9 cellular contexts compared by ENCODE assay signal in the genomic region with DNA sequence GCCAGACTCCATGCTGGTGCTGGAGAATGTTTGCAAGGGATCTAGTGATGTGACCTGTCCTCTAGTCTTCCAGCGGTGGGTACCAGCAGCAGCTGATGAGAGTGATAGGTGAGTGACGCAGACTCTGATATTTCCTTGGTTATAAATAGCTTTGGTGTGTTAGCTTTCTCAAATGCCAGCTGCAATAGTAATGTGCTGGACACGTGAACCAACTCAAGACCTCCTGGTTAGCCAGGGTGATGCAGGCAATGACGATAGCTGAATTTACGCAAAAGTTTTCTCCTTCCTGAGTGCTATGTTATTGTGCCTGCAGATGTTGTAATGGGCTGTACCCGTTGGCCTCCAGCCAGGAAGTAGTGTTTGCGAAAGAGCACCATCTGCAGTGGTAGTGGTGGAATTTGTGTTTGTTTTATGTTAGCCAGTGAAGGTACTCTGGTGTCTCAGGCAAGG.
DNase-seq lines count a peak whose midpoint lies in the region; ATAC-seq and TF ChIP-seq lines count a peak whose summit lies in the region.
"Had no signal": no experiment of that assay in that cellular context is flagged by ENCODE, and none has a peak within 500 bp of the region (broad histone marks: within the 10 kb centered on the region; RNA-seq: fewer than 3 reads in every experiment).

No MANE protein-coding gene starts in this region.

- H3K36me3 Mint-ChIP-seq in Calu3 (ENCODE audit: insufficient read depth, unreplicated experiment), result no peaks in the 10 kb centered on the region
- peaks cover 15% of the 10 kb centered on the region for H3K36me3 Mint-ChIP-seq in natural killer cell treated with Interleukin-12 subunit alpha and Interleukin-12 subunit beta and Interleukin-15 and Interleukin-18, amount 100 ng/mL, for 72 hours

- TF ChIP-seq CTCF in Calu3 (IDR thresholded peaks at IDR 0.05; ENCODE audit: unreplicated experiment), result no peak

- CTCF ChIA-PET in Calu3 (lab: Charles Lee), result interaction anchor here (0.6 to 1.1 kb wide), 2 partner anchors 109 to 659 kb away, joined by 4 read pairs; no protein-coding TSS in a partner anchor

- H3K27ac Mint-ChIP-seq in Calu3 (ENCODE audit: unreplicated experiment), result no peak overlapping the region
- H3K27ac Mint-ChIP-seq in natural killer cell treated with Interleukin-12 subunit alpha and Interleukin-12 subunit beta and Interleukin-15 and Interleukin-18, amount 100 ng/mL, for 72 hours, result no peak overlapping the region

- H3K4me3 Mint-ChIP-seq in Calu3 (ENCODE audit: low read depth, unreplicated experiment), result no peak overlapping the region
- no peak overlapping the region for H3K4me3 Mint-ChIP-seq in natural killer cell treated with Interleukin-12 subunit alpha and Interleukin-12 subunit beta and Interleukin-15 and Interleukin-18, amount 100 ng/mL, for 72 hours

- peaks cover 17% of the 10 kb centered on the region for H3K4me1 Mint-ChIP-seq in Calu3 (ENCODE audit: low read depth, unreplicated experiment)
- peaks cover 4 to 5% of the 10 kb centered on the region in 2 donors for H3K4me1 Mint-ChIP-seq in natural killer cell treated with Interleukin-12 subunit alpha and Interleukin-12 subunit beta and Interleukin-15 and Interleukin-18, amount 100 ng/mL, for 72 hours (ENCODE audit: low read depth in 2 of 2)

- no peaks in the 10 kb centered on the region for H3K27me3 Mint-ChIP-seq in Calu3 (ENCODE audit: unreplicated experiment)
- H3K27me3 Mint-ChIP-seq in natural killer cell treated with Interleukin-12 subunit alpha and Interleukin-12 subunit beta and Interleukin-15 and Interleukin-18, amount 100 ng/mL, for 72 hours, result peaks cover 20 to 24% of the 10 kb centered on the region in 2 donors

- no TSS peak for BruUV-seq in Calu3 (replicated peaks; lab: Mats Ljungman, UMichigan)

- no peaks in the 10 kb centered on the region for H3K9me3 Mint-ChIP-seq in Calu3 (ENCODE audit: low read depth, unreplicated experiment)
- peaks cover 9% of the 10 kb centered on the region for H3K9me3 Mint-ChIP-seq in natural killer cell treated with Interleukin-12 subunit alpha and Interleukin-12 subunit beta and Interleukin-15 and Interleukin-18, amount 100 ng/mL, for 72 hours

- ATAC-seq in natural killer cell treated with Interleukin-12 subunit alpha and Interleukin-12 subunit beta and Interleukin-15 and Interleukin-18, amount 100 ng/mL, for 72 hours, result peak; percentile 52 to 65
- ATAC-seq in GM21447 (IDR thresholded peaks at IDR 0.05; ENCODE audit: unreplicated experiment) (no peak), GM19452 (IDR thresholded peaks at IDR 0.05; ENCODE audit: unreplicated experiment) (no peak)

- intact Hi-C loops in Calu3 (cut with micrococcal nuclease; ENCODE audit: unreplicated experiment), result loop anchor here (5.0 kb wide), 1 partner anchor 194 kb away; the partner anchor contains the start of gene FNDC3A

- DNase-seq in Calu3 (peak; percentile 70), NCI-H226 (peak; percentile 81), dermis microvascular lymphatic vessel endothelial cell (ENCODE audit: low read depth in 2 of 2) (peak; percentile 56 to 90), middle frontal gyrus (ENCODE audit: extremely low spot score, low spot score) (no peak), DMS114 treated with DMSO at 0.1 percent for 48 hours (lab: John Stamatoyannopoulos, UW; ENCODE audit: unreplicated experiment) (no peak)
- no peak for DNase-seq in natural killer cell treated with Interleukin-12 subunit alpha and Interleukin-12 subunit beta and Interleukin-15 and Interleukin-18, amount 100 ng/mL, for 72 hours (ENCODE audit: low spot score)
- DNase-seq: NCI-H1417 treated with DMSO at 0.1 percent for 48 hours had no signal

Comparison
In these comparisons a context has a peak if more than half of its experiments do, and no peak if none do; other contexts are left out.
1. DNase-seq: peak in Calu3 (single experiment), NCI-H226 (single experiment) and dermis microvascular lymphatic vessel endothelial cell (2 of 2); none in natural killer cell treated with Interleukin-12 subunit alpha and Interleukin-12 subunit beta and Interleukin-15 and Interleukin-18, amount 100 ng/mL, for 72 hours (single experiment), middle frontal gyrus (single experiment) and DMS114 treated with DMSO at 0.1 percent for 48 hours (single experiment).
2. ATAC-seq: peak in natural killer cell treated with Interleukin-12 subunit alpha and Interleukin-12 subunit beta and Interleukin-15 and Interleukin-18, amount 100 ng/mL, for 72 hours (2 of 2); none in GM21447 (single experiment) and GM19452 (single experiment).